In genomic region chr7:818031-818699, GRCh38 we compare ENCODE assay signal across 8 cellular contexts. TPM values are rescaled to one million over a fixed set of nuclear protein-coding genes. Genes with fewer than 3 reads are reported as not detected.
DNase-seq lines count a peak whose midpoint lies in the region; ATAC-seq, FAIRE-seq and TF ChIP-seq lines count a peak whose summit lies in the region.

No MANE protein-coding gene starts in this region.

- no peaks in the 10 kb centered on the region for H3K36me3 ChIP-seq in small intestine (ENCODE audit: control insufficient read depth in 2 of 2, insufficient read depth in 2 of 2, low read length in 2 of 2)

- H3K9me3 Mint-ChIP-seq in activated CD4-positive, alpha-beta T cell treated with anti-CD3 and anti-CD28 coated beads for 36 hours (ENCODE audit: low read depth), result no peaks in the 10 kb centered on the region
- no peaks in the 10 kb centered on the region for H3K9me3 Mint-ChIP-seq in central memory CD8-positive, alpha-beta T cell
- H3K9me3 Mint-ChIP-seq in nephron progenitor cell, result peaks cover 16% of the 10 kb centered on the region

- H3K4me3 Mint-ChIP-seq in activated CD4-positive, alpha-beta T cell treated with anti-CD3 and anti-CD28 coated beads for 36 hours, result peak overlapping the region; percentile 89
- peak overlapping the region; percentile 88 for H3K4me3 Mint-ChIP-seq in central memory CD8-positive, alpha-beta T cell
- peak overlapping the region; percentile 92 for H3K4me3 Mint-ChIP-seq in nephron progenitor cell

- H3K4me1 ChIP-seq in small intestine (ENCODE audit: control insufficient read depth in 2 of 2, insufficient read depth in 1 of 2, low read depth in 1 of 2, low read length in 1 of 2), result peaks cover 0 to 2% of the 10 kb centered on the region in 2 donors

- peaks cover 3% of the 10 kb centered on the region for H3K27me3 Mint-ChIP-seq in activated CD4-positive, alpha-beta T cell treated with anti-CD3 and anti-CD28 coated beads for 36 hours
- no peaks in the 10 kb centered on the region for H3K27me3 Mint-ChIP-seq in central memory CD8-positive, alpha-beta T cell
- H3K27me3 Mint-ChIP-seq in nephron progenitor cell (ENCODE audit: low read depth, poor library complexity), result peaks cover 4% of the 10 kb centered on the region

- no peak for TF ChIP-seq CTCF in nephron progenitor cell (IDR thresholded peaks at IDR 0.05)

- H3K27me3 ChIP-seq in small intestine (ENCODE audit: control insufficient read depth in 2 of 2, insufficient read depth in 2 of 2, low read length in 2 of 2), result no peaks in the 10 kb centered on the region

- intact Hi-C loops in activated CD4-positive, alpha-beta T cell treated with anti-CD3 and anti-CD28 coated beads for 36 hours (cut with DNase I, micrococcal nuclease), result loop anchor here (5.0 to 10.0 kb wide), 3 partner anchors 54 to 224 kb away; partner anchors contain the start of genes COX19 (in 1 of the 2) and GPR146 (in 1 of the 2)

- peaks cover 63% of the 10 kb centered on the region for H3K4me1 Mint-ChIP-seq in activated CD4-positive, alpha-beta T cell treated with anti-CD3 and anti-CD28 coated beads for 36 hours
- peaks cover 38% of the 10 kb centered on the region for H3K4me1 Mint-ChIP-seq in central memory CD8-positive, alpha-beta T cell
- peaks cover 67% of the 10 kb centered on the region for H3K4me1 Mint-ChIP-seq in nephron progenitor cell

- no peaks in the 10 kb centered on the region for H3K9me3 ChIP-seq in small intestine (ENCODE audit: control insufficient read depth, low read depth)

- WGBS in small intestine, 3 donors, result 79 to 90% (median 84%) methylated on average over 8 of the region's 8 CpGs

- CTCF ChIA-PET in activated CD4-positive, alpha-beta T cell treated with anti-CD3 and anti-CD28 coated beads for 36 hours (lab: Charles Lee), result interaction anchor here (0.6 to 2.9 kb wide), 7 partner anchors 11 to 57 kb away, joined by 3 to 13 read pairs (median 8); partner anchors contain the start of genes GET4 and SUN1

- no peak for FAIRE-seq in small intestine (lab: Jason Lieb, UNC)

- no peak overlapping the region for H3K27ac ChIP-seq in small intestine (ENCODE audit: low read depth in 1 of 2, low read length in 1 of 2)

- POLR2A ChIA-PET in activated CD4-positive, alpha-beta T cell treated with anti-CD3 and anti-CD28 coated beads for 36 hours (lab: Charles Lee), result interaction anchor here (2.4 kb wide), 1 partner anchor 14 kb away, joined by 12 read pairs; the partner anchor contains the start of gene SUN1

- H3K36me3 Mint-ChIP-seq in activated CD4-positive, alpha-beta T cell treated with anti-CD3 and anti-CD28 coated beads for 36 hours (ENCODE audit: low read depth), result peaks cover 29% of the 10 kb centered on the region
- peaks cover 8% of the 10 kb centered on the region for H3K36me3 Mint-ChIP-seq in central memory CD8-positive, alpha-beta T cell (ENCODE audit: insufficient read depth)
- peaks cover 40% of the 10 kb centered on the region for H3K36me3 Mint-ChIP-seq in nephron progenitor cell (ENCODE audit: low read depth)

- no peak overlapping the region for H3K4me3 ChIP-seq in small intestine (ENCODE audit: low read depth in 1 of 2, low read length in 2 of 2)

- no peak for ATAC-seq in activated CD4-positive, alpha-beta T cell treated with anti-CD3 and anti-CD28 coated beads for 36 hours
- no peak for ATAC-seq in central memory CD8-positive, alpha-beta T cell (replicated peaks; ENCODE audit: extremely low read depth, poor library complexity, severe bottlenecking)
- ATAC-seq in GM21528 (IDR thresholded peaks at IDR 0.05; ENCODE audit: low FRiP score, unreplicated experiment), result no peak
- no peak for ATAC-seq in GM19455 (IDR thresholded peaks at IDR 0.05; ENCODE audit: unreplicated experiment)

- H3K27ac Mint-ChIP-seq in activated CD4-positive, alpha-beta T cell treated with anti-CD3 and anti-CD28 coated beads for 36 hours, result peak overlapping the region; percentile 15
- H3K27ac Mint-ChIP-seq in central memory CD8-positive, alpha-beta T cell (ENCODE audit: low read depth), result peak overlapping the region; percentile 82
- no peak overlapping the region for H3K27ac Mint-ChIP-seq in nephron progenitor cell

- DNase-seq in activated CD4-positive, alpha-beta T cell treated with anti-CD3 and anti-CD28 coated beads for 36 hours, result no peak
- no peak for DNase-seq in activated CD4-positive, alpha-beta T cell treated with anti-CD3 and anti-CD28 coated beads, Interleukin-2, amount 50 U/mL, for 48 hours
- DNase-seq in NCI-H69 (lab: John Stamatoyannopoulos, UW), result peak; percentile 32
- DNase-seq in central memory CD8-positive, alpha-beta T cell (ENCODE audit: low spot score in 2 of 2), result no peak
- no peak for DNase-seq in nephron progenitor cell
- no peak for DNase-seq in small intestine

RNA-seq across cellular contexts. Expression of gene SUN1, which starts 14.1 kb away (rescaled TPM):
- total RNA-seq in activated CD4-positive, alpha-beta T cell treated with anti-CD3 and anti-CD28 coated beads for 36 hours, result 10 to 100 TPM; 71.3 to 74.6 TPM
- 10 to 100 TPM; 41.6 to 63.7 (median 58.6) TPM for polyA plus RNA-seq in small intestine

RNA-seq across cellular contexts. Expression of gene GET4, which starts 58.2 kb away (rescaled TPM):
- total RNA-seq in activated CD4-positive, alpha-beta T cell treated with anti-CD3 and anti-CD28 coated beads for 36 hours, result 10 to 100 TPM; 17.7 to 29.7 TPM
- polyA plus RNA-seq in small intestine, result 10 to 100 TPM; 38.9 to 87.2 (median 71.9) TPM
